2 cellular contexts compared by ENCODE assay signal in genomic region chr19:46076031-46076880, GRCh38.
TF ChIP-seq lines count a peak whose summit lies in the region.

No MANE protein-coding gene starts in this region.

TF ChIP-seq in SK-N-SH, 30 proteins besides CTCF, POLR2A, EP300 and RAD21:
- TF ChIP-seq ZBTB33 (IDR thresholded peaks at IDR 0.05; ENCODE audit: borderline replicate concordance, low read depth): no peak
- no peak for TF ChIP-seq GATA2 (CRISPR knock-in tag; IDR thresholded peaks at IDR 0.05)
- no peak for TF ChIP-seq USF1 (IDR thresholded peaks at IDR 0.05; ENCODE audit: borderline replicate concordance, low read depth)
- no peak for TF ChIP-seq POLR2AphosphoS5 (IDR thresholded peaks at IDR 0.05; ENCODE audit: low read depth, low read length)
- TF ChIP-seq IRF3 (IDR thresholded peaks at IDR 0.05; ENCODE audit: low read depth, low read length): no peak
- no peak for TF ChIP-seq RFX5 (IDR thresholded peaks at IDR 0.05; ENCODE audit: low read length)
TF ChIP-seq in SK-N-SH: peak in this region for 0.

TF ChIP-seq in SK-N-SH treated with all-trans-retinoic acid at 6 μM for 48 hours, 23 proteins besides CTCF, POLR2A, EP300 and RAD21 (continued from another document):
- TF ChIP-seq PATZ1 (CRISPR knock-in tag; IDR thresholded peaks at IDR 0.05; ENCODE audit: borderline replicate concordance): no peak
